ENCODE assay signal across 14 cellular contexts in the genomic region with DNA sequence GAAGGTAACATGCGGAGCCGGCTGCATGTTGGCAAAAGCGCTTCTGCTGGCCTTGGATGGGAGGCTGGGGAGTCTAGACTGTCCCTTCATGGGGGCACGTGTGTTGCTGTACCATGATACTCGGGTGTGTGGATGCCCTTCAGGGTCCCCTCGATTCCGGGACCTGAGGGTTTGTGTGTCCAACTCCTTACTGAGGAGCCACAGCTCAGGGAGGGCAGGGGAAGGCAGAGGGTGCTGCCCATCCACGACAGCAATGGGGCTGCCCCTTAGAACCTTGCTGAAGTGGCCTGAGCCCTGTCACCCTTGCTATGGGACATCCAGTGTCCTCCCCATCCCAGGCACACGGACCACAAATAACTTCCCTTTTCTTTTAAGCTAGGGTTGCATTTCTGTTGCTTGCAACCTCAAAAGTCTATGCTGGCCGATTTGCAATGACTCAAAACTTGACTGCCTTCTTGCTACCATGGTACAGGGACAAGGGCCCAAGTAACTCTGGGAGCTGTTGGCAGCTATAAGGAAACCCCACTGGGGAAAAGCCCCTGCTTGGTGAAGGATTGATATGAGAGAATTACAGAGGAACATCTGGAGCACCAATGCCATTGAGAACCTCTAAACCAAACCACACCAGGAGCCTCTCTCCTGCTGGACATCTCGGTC. TPM values are rescaled to one million over a fixed set of nuclear protein-coding genes. Genes with fewer than 3 reads are reported as not detected.
DNase-seq lines count a peak whose midpoint lies in the region; ATAC-seq and TF ChIP-seq lines count a peak whose summit lies in the region.
"Had no signal": no experiment of that assay in that cellular context is flagged by ENCODE, and none has a peak within 500 bp of the region (broad histone marks: within the 10 kb centered on the region; RNA-seq: fewer than 3 reads in every experiment).

No MANE protein-coding gene starts in this region.

- H4K20me1 ChIP-seq in MM.1S (ENCODE audit: insufficient read depth, low read length) = no peaks in the 10 kb centered on the region

- H2BK120ac ChIP-seq in trophoblast cell (ENCODE audit: insufficient read depth, low read length, poor library complexity) = no peak overlapping the region

- H3K9ac ChIP-seq in trophoblast cell (ENCODE audit: low read length) (no peak overlapping the region), MM.1S (ENCODE audit: low read length) (no peak overlapping the region)

- H3K14ac ChIP-seq in trophoblast cell (ENCODE audit: low read length) = no peak overlapping the region

- no peak for DNase-seq in activated CD4-positive, alpha-beta T cell treated with anti-CD3 and anti-CD28 coated beads, Interleukin-2, amount 10 ng/mL, durations not matched to agents 7 days and 5 days
- no peak for DNase-seq in activated CD4-positive, alpha-beta T cell treated with anti-CD3 and anti-CD28 coated beads for 1 hour
- DNase-seq in activated T-helper 2 cell treated with anti-CD3 and anti-CD28 coated beads, Interferon-gamma antibody, Interleukin-2, Interleukin-4, amounts not matched to agents 10 μg/mL and 5 μg/mL and 100 μg/mL, durations not matched to agents 14 hours and 24 hours and 36 hours (ENCODE audit: low spot score) = no peak
- DNase-seq in trophoblast cell (no peak), NCI-H446 treated with DMSO at 0.1 percent for 48 hours (lab: John Stamatoyannopoulos, UW) (no peak), MM.1S (no peak)
- DNase-seq: NCI-H2029; NCI-H524 treated with DMSO at 0.1 percent for 48 hours; pancreas; PC-3; stimulated activated naive CD4-positive, alpha-beta T cell had no signal

- H2BK5ac ChIP-seq in trophoblast cell (ENCODE audit: low read depth, low read length, poor library complexity) = no peak overlapping the region

- H3K27ac ChIP-seq in KOPT-K1 (ENCODE audit: low read depth, low read length, poor library complexity, severe bottlenecking) (peak overlapping the region; percentile 95), trophoblast cell (ENCODE audit: low read depth, low read length) (no peak overlapping the region), MM.1S (ENCODE audit: low read length) (no peak overlapping the region)
- H3K27ac ChIP-seq: A549, pancreas had no signal

- H3K23ac ChIP-seq in trophoblast cell (ENCODE audit: low read length) = no peak overlapping the region

- H3K4me1 ChIP-seq in trophoblast cell (ENCODE audit: control insufficient read depth in 1 of 2, insufficient read depth in 2 of 2, low read length in 2 of 2) (peaks cover under 1 to 4% of the 10 kb centered on the region in 2 experiments), MM.1S (ENCODE audit: low read length) (peaks cover 11% of the 10 kb centered on the region)
- H3K4me1 ChIP-seq: pancreas had no signal

- H3K4me2 ChIP-seq in trophoblast cell (ENCODE audit: low read length) (no peak overlapping the region), MM.1S (ENCODE audit: low read depth, low read length) (no peak overlapping the region)
- H3K4me2 ChIP-seq: A549 had no signal

- H2AFZ ChIP-seq in trophoblast cell (ENCODE audit: insufficient read depth, low read length, poor library complexity) = no peak overlapping the region
- H2AFZ ChIP-seq in MM.1S (ENCODE audit: low read length) = no peak overlapping the region

- CTCF ChIA-PET in activated CD4-positive, alpha-beta T cell treated with anti-CD3 and anti-CD28 coated beads, Interleukin-2, amount 10 ng/mL, durations not matched to agents 7 days and 5 days (lab: Charles Lee) = interaction anchor here (0.5 kb wide), 1 partner anchor 58 kb away, joined by 3 read pairs; no protein-coding TSS in a partner anchor

- H3K9me2 ChIP-seq in MM.1S (replicated peaks; ENCODE audit: insufficient read depth, low read length) = no peaks in the 10 kb centered on the region

- H3K4me3 ChIP-seq in trophoblast cell (ENCODE audit: low read depth, low read length) (peak overlapping the region; percentile 9), MM.1S (ENCODE audit: low read length) (no peak overlapping the region)
- H3K4me3 ChIP-seq: A549, pancreas had no signal

- H2BK12ac ChIP-seq in trophoblast cell (ENCODE audit: low read length) = no peak overlapping the region

- peaks cover 38% of the 10 kb centered on the region for H3K4me1 Mint-ChIP-seq in activated CD4-positive, alpha-beta T cell treated with anti-CD3 and anti-CD28 coated beads, Interleukin-2, amount 10 ng/mL, durations not matched to agents 7 days and 5 days
- peaks cover 23% of the 10 kb centered on the region for H3K4me1 Mint-ChIP-seq in activated T-helper 2 cell treated with anti-CD3 and anti-CD28 coated beads, Interferon-gamma antibody, Interleukin-2, Interleukin-4, amounts not matched to agents 10 μg/mL and 5 μg/mL and 100 μg/mL, durations not matched to agents 14 hours and 24 hours and 36 hours (ENCODE audit: low read depth)

- H3K79me2 ChIP-seq in trophoblast cell (ENCODE audit: control insufficient read depth, insufficient read depth, low read length, poor library complexity) (no peaks in the 10 kb centered on the region), MM.1S (ENCODE audit: low read length) (no peaks in the 10 kb centered on the region)

- no peak overlapping the region for H2AK5ac ChIP-seq in trophoblast cell (ENCODE audit: low read length)

- H3K36me3 ChIP-seq in KOPT-K1 (ENCODE audit: insufficient read depth, low read length) = no peaks in the 10 kb centered on the region
- no peaks in the 10 kb centered on the region for H3K36me3 ChIP-seq in trophoblast cell (ENCODE audit: control insufficient read depth in 1 of 2, insufficient read depth in 2 of 2, low read length in 2 of 2)
- H3K36me3 ChIP-seq in MM.1S (replicated peaks; ENCODE audit: insufficient read depth, low read length) = no peaks in the 10 kb centered on the region
- H3K36me3 ChIP-seq: pancreas had no signal

- no peak overlapping the region for H4K8ac ChIP-seq in trophoblast cell (ENCODE audit: low read depth, low read length)

- H3K18ac ChIP-seq in trophoblast cell (ENCODE audit: low read length) = no peak overlapping the region

- H3K27ac Mint-ChIP-seq in activated CD4-positive, alpha-beta T cell treated with anti-CD3 and anti-CD28 coated beads, Interleukin-2, amount 10 ng/mL, durations not matched to agents 7 days and 5 days = peak overlapping the region; percentile 95
- peak overlapping the region; percentile 24 for H3K27ac Mint-ChIP-seq in activated T-helper 2 cell treated with anti-CD3 and anti-CD28 coated beads, Interferon-gamma antibody, Interleukin-2, Interleukin-4, amounts not matched to agents 10 μg/mL and 5 μg/mL and 100 μg/mL, durations not matched to agents 14 hours and 24 hours and 36 hours

- POLR2A ChIA-PET in activated CD4-positive, alpha-beta T cell treated with anti-CD3 and anti-CD28 coated beads, Interleukin-2, amount 10 ng/mL, durations not matched to agents 7 days and 5 days (lab: Charles Lee) = no interaction called here

- H3K9me3 ChIP-seq in KOPT-K1 (ENCODE audit: insufficient read depth, low read length, poor library complexity, severe bottlenecking) (no peaks in the 10 kb centered on the region), trophoblast cell (ENCODE audit: insufficient read depth, low read depth, low read length) (peaks cover 2% of the 10 kb centered on the region), MM.1S (replicated peaks; ENCODE audit: insufficient read depth, low read length) (no peaks in the 10 kb centered on the region)
- H3K9me3 ChIP-seq: A549, pancreas had no signal

- no peak overlapping the region for H3K4ac ChIP-seq in trophoblast cell (ENCODE audit: low read depth, low read length)

- no peak overlapping the region for H4K91ac ChIP-seq in trophoblast cell (ENCODE audit: low read depth, low read length)

- 0 out of 2 replicates have a peak, but pooled peaks cover 4% of the 10 kb centered on the region for H3F3A ChIP-seq in MM.1S (ENCODE audit: insufficient read depth, low read length)

- H3K4me3 Mint-ChIP-seq in activated CD4-positive, alpha-beta T cell treated with anti-CD3 and anti-CD28 coated beads, Interleukin-2, amount 10 ng/mL, durations not matched to agents 7 days and 5 days = no peak overlapping the region
- no peak overlapping the region for H3K4me3 Mint-ChIP-seq in activated T-helper 2 cell treated with anti-CD3 and anti-CD28 coated beads, Interferon-gamma antibody, Interleukin-2, Interleukin-4, amounts not matched to agents 10 μg/mL and 5 μg/mL and 100 μg/mL, durations not matched to agents 14 hours and 24 hours and 36 hours (ENCODE audit: low read depth)

- no CpG with 5 or more reads among the region's 11 CpGs for WGBS in trophoblast cell (ENCODE audit: extremely low coverage, insufficient coverage, insufficient read length)

- H4K12ac ChIP-seq in trophoblast cell (ENCODE audit: low read depth, low read length) = no peak overlapping the region

- peaks cover 8% of the 10 kb centered on the region for H3K9me3 Mint-ChIP-seq in activated CD4-positive, alpha-beta T cell treated with anti-CD3 and anti-CD28 coated beads, Interleukin-2, amount 10 ng/mL, durations not matched to agents 7 days and 5 days
- peaks cover under 1% of the 10 kb centered on the region for H3K9me3 Mint-ChIP-seq in activated T-helper 2 cell treated with anti-CD3 and anti-CD28 coated beads, Interferon-gamma antibody, Interleukin-2, Interleukin-4, amounts not matched to agents 10 μg/mL and 5 μg/mL and 100 μg/mL, durations not matched to agents 14 hours and 24 hours and 36 hours

- H3K36me3 Mint-ChIP-seq in activated CD4-positive, alpha-beta T cell treated with anti-CD3 and anti-CD28 coated beads, Interleukin-2, amount 10 ng/mL, durations not matched to agents 7 days and 5 days (ENCODE audit: low read depth) = peaks cover 15% of the 10 kb centered on the region
- H3K36me3 Mint-ChIP-seq in activated T-helper 2 cell treated with anti-CD3 and anti-CD28 coated beads, Interferon-gamma antibody, Interleukin-2, Interleukin-4, amounts not matched to agents 10 μg/mL and 5 μg/mL and 100 μg/mL, durations not matched to agents 14 hours and 24 hours and 36 hours (ENCODE audit: low read depth) = no peaks in the 10 kb centered on the region

- peaks cover 1% of the 10 kb centered on the region for H3K79me1 ChIP-seq in trophoblast cell (ENCODE audit: low read length)

- no peaks in the 10 kb centered on the region for H3K27me3 Mint-ChIP-seq in activated CD4-positive, alpha-beta T cell treated with anti-CD3 and anti-CD28 coated beads, Interleukin-2, amount 10 ng/mL, durations not matched to agents 7 days and 5 days
- peaks cover 3% of the 10 kb centered on the region for H3K27me3 Mint-ChIP-seq in activated T-helper 2 cell treated with anti-CD3 and anti-CD28 coated beads, Interferon-gamma antibody, Interleukin-2, Interleukin-4, amounts not matched to agents 10 μg/mL and 5 μg/mL and 100 μg/mL, durations not matched to agents 14 hours and 24 hours and 36 hours (ENCODE audit: low read depth)

- no peak for ATAC-seq in HG03175 (IDR thresholded peaks at IDR 0.05; ENCODE audit: unreplicated experiment)
- ATAC-seq: A549, pancreas, PC-3 had no signal

- intact Hi-C loops in activated T-helper 2 cell treated with anti-CD3 and anti-CD28 coated beads, Interferon-gamma antibody, Interleukin-2, Interleukin-4, amounts not matched to agents 10 μg/mL and 5 μg/mL and 100 μg/mL, durations not matched to agents 14 hours and 24 hours and 36 hours (cut with micrococcal nuclease) = no loop called here

- no peak for TF ChIP-seq CTCF in MM.1S (IDR thresholded peaks at IDR 0.05; ENCODE audit: low read length)

- H3K27me3 ChIP-seq in trophoblast cell (ENCODE audit: insufficient read depth, low read length) (no peaks in the 10 kb centered on the region), MM.1S (replicated peaks; ENCODE audit: insufficient read depth, low read length) (peaks cover 87% of the 10 kb centered on the region)
- H3K27me3 ChIP-seq: pancreas had no signal

RNA-seq across cellular contexts. Expression of a gene that starts 43.8 kb away (rescaled TPM):
- 10 to 100 TPM; 11.8 to 12.0 TPM for total RNA-seq in activated CD4-positive, alpha-beta T cell treated with anti-CD3 and anti-CD28 coated beads, Interleukin-2, amount 10 ng/mL, durations not matched to agents 7 days and 5 days
- 7.4 and 8.2 TPM in 2 replicates for total RNA-seq in activated T-helper 2 cell treated with anti-CD3 and anti-CD28 coated beads, Interferon-gamma antibody, Interleukin-2, Interleukin-4, amounts not matched to agents 10 μg/mL and 5 μg/mL and 100 μg/mL, durations not matched to agents 14 hours and 24 hours and 36 hours
- 6.5 and 6.7 TPM in 2 replicates for polyA plus RNA-seq in trophoblast cell (2013)
